In the genomic region with DNA sequence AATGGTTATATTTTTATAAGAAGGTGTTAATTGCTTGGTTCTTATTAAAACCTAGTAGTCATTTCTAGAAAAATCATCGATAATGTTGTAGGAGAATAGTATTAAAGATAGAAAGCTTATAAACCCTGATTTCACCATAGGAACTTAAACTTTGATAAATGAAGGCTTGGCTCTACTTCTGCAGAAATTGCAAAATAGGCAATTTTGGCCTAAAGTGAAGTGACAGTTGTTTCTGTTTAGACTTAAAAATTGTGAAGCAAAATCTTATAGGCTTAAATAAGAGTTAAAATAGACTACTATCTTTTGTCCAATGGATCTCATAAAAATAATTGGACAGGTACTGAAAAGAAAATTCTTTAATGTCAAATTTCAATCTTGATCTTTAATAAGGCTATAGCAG, we compare ENCODE assay signal across 29 cellular contexts.
"Had no signal": no experiment of that assay in that cellular context is flagged by ENCODE, and none has a peak within 500 bp of the region (broad histone marks: within the 10 kb centered on the region; RNA-seq: fewer than 3 reads in every experiment).

No MANE protein-coding gene starts in this region.

- ATAC-seq: stimulated activated effector memory CD8-positive, alpha-beta T cell treated with anti-CD3 and anti-CD28 coated beads, Interleukin-12 subunit alpha, Interleukin-12 subunit beta, amount 100 ng/mL, for 72 hours; stimulated activated memory B cell treated with anti-CD40 and anti-IgM and Interleukin-4, amounts not matched to agents 10 μg/mL and 1 μg/mL and 100 μg/mL, for 72 hours; stimulated activated naive B cell treated with anti-CD40 and anti-IgM and Interleukin-4, amounts not matched to agents 10 μg/mL and 1 μg/mL and 100 μg/mL, for 72 hours; stimulated activated naive CD8-positive, alpha-beta T cell treated with anti-CD3 and anti-CD28 coated beads, Interleukin-15, amount 100 ng/mL, for 72 hours; stimulated activated naive CD8-positive, alpha-beta T cell treated with anti-CD3 and anti-CD28 coated beads, Interleukin-15, Interleukin-2, amounts not matched to agents 100 U/mL and 50 U/mL, for 24 hours; upper lobe of right lung had no signal

- H3K4me3 Mint-ChIP-seq: stimulated activated effector memory CD8-positive, alpha-beta T cell treated with anti-CD3 and anti-CD28 coated beads, Interleukin-12 subunit alpha, Interleukin-12 subunit beta, amount 100 ng/mL, for 72 hours; stimulated activated memory B cell treated with anti-CD40 and anti-IgM and Interleukin-4, amounts not matched to agents 10 μg/mL and 1 μg/mL and 100 μg/mL, for 72 hours; stimulated activated naive B cell treated with anti-CD40 and anti-IgM and Interleukin-4, amounts not matched to agents 10 μg/mL and 1 μg/mL and 100 μg/mL, for 72 hours; stimulated activated naive CD8-positive, alpha-beta T cell treated with anti-CD3 and anti-CD28 coated beads, Interleukin-15, amount 100 ng/mL, for 72 hours; stimulated activated naive CD8-positive, alpha-beta T cell treated with anti-CD3 and anti-CD28 coated beads, Interleukin-15, Interleukin-2, amounts not matched to agents 100 ng/mL and 50 ng/mL, for 24 hours; type B pancreatic cell had no signal

- H3K4me3 ChIP-seq: stomach, suprapubic skin, testis, thoracic aorta, thyroid gland, tibial artery, tibial nerve, transverse colon, upper lobe of left lung, upper lobe of right lung, uterus, vagina had no signal

- H3K9me3 ChIP-seq: stomach, suprapubic skin, testis, thoracic aorta, thyroid gland, tibial artery, tibial nerve, transverse colon, upper lobe of left lung, upper lobe of right lung, uterus, vagina had no signal

- H3K36me3 Mint-ChIP-seq: stimulated activated effector memory CD8-positive, alpha-beta T cell treated with anti-CD3 and anti-CD28 coated beads, Interleukin-12 subunit alpha, Interleukin-12 subunit beta, amount 100 ng/mL, for 72 hours; stimulated activated memory B cell treated with anti-CD40 and anti-IgM and Interleukin-4, amounts not matched to agents 10 μg/mL and 1 μg/mL and 100 μg/mL, for 72 hours; stimulated activated naive B cell treated with anti-CD40 and anti-IgM and Interleukin-4, amounts not matched to agents 10 μg/mL and 1 μg/mL and 100 μg/mL, for 72 hours; type B pancreatic cell had no signal

- H3K27me3 Mint-ChIP-seq: stimulated activated naive B cell treated with anti-CD40 and anti-IgM and Interleukin-4, amounts not matched to agents 10 μg/mL and 1 μg/mL and 100 μg/mL, for 72 hours; stimulated activated naive CD8-positive, alpha-beta T cell treated with anti-CD3 and anti-CD28 coated beads, Interleukin-15, amount 100 ng/mL, for 72 hours; stimulated activated naive CD8-positive, alpha-beta T cell treated with anti-CD3 and anti-CD28 coated beads, Interleukin-15, Interleukin-2, amounts not matched to agents 100 ng/mL and 50 ng/mL, for 24 hours had no signal

- H3K27ac ChIP-seq: stomach, suprapubic skin, testis, thoracic aorta, thyroid gland, tibial artery, tibial nerve, transverse colon, upper lobe of left lung, upper lobe of right lung, uterus, vagina had no signal

- H3K27me3 ChIP-seq: stomach, suprapubic skin, testis, thyroid gland, tibial artery, tibial nerve, transverse colon, upper lobe of left lung, upper lobe of right lung, uterus, vagina had no signal

- DNase-seq: stimulated activated CD4-positive, alpha-beta T cell treated with anti-CD3 and anti-CD28 coated beads, Interleukin-2, amount 100 ng/mL, for 48 hours; stimulated activated CD4-positive, alpha-beta T cell treated with anti-CD3 and anti-CD28 coated beads, Interleukin-4, amount 100 ng/mL, for 1 hour; stimulated activated CD4-positive, alpha-beta T cell treated with anti-CD3 and anti-CD28 coated beads, Interleukin-4, amount 100 ng/mL, for 24 hours; stimulated activated CD4-positive, alpha-beta T cell treated with anti-CD3 and anti-CD28 coated beads, Interleukin-4, amount 100 ng/mL, for 4 hours; stimulated activated CD8-positive, alpha-beta memory T cell treated with anti-CD3 and anti-CD28 coated beads, Interleukin-4, amount 100 ng/mL, for 48 hours; stimulated activated naive B cell treated with anti-CD40 and anti-IgM and Interleukin-4, amounts not matched to agents 10 μg/mL and 1 μg/mL and 100 μg/mL, for 72 hours; stimulated activated naive CD4-positive, alpha-beta T cell; stimulated activated naive CD4-positive, alpha-beta T cell treated with Interleukin-2 at 50 U/mL for 16 hours; stimulated activated naive CD8-positive, alpha-beta T cell treated with anti-CD3 and anti-CD28 coated beads, Interleukin-15, amount 100 ng/mL, for 72 hours; stimulated activated naive CD8-positive, alpha-beta T cell treated with anti-CD3 and anti-CD28 coated beads, Interleukin-15, Interleukin-2, amounts not matched to agents 100 U/mL and 50 U/mL, for 24 hours; stomach; substantia nigra; testis; thyroid gland; tibial artery; transverse colon; trophoblast cell; upper lobe of left lung; upper lobe of right lung; uterus had no signal

- H3K4me1 ChIP-seq: suprapubic skin, testis, upper lobe of left lung, upper lobe of right lung, uterus, vagina had no signal

- H3K36me3 ChIP-seq: stomach, suprapubic skin, thoracic aorta, thyroid gland, tibial artery, tibial nerve, transverse colon, upper lobe of left lung, upper lobe of right lung, uterus, vagina had no signal

- H3K27ac Mint-ChIP-seq: stimulated activated effector memory CD8-positive, alpha-beta T cell treated with anti-CD3 and anti-CD28 coated beads, Interleukin-12 subunit alpha, Interleukin-12 subunit beta, amount 100 ng/mL, for 72 hours; stimulated activated memory B cell treated with anti-CD40 and anti-IgM and Interleukin-4, amounts not matched to agents 10 μg/mL and 1 μg/mL and 100 μg/mL, for 72 hours; stimulated activated naive B cell treated with anti-CD40 and anti-IgM and Interleukin-4, amounts not matched to agents 10 μg/mL and 1 μg/mL and 100 μg/mL, for 72 hours; stimulated activated naive CD8-positive, alpha-beta T cell treated with anti-CD3 and anti-CD28 coated beads, Interleukin-15, amount 100 ng/mL, for 72 hours; stimulated activated naive CD8-positive, alpha-beta T cell treated with anti-CD3 and anti-CD28 coated beads, Interleukin-15, Interleukin-2, amounts not matched to agents 100 ng/mL and 50 ng/mL, for 24 hours; type B pancreatic cell had no signal

- H3K4me1 Mint-ChIP-seq: stimulated activated effector memory CD8-positive, alpha-beta T cell treated with anti-CD3 and anti-CD28 coated beads, Interleukin-12 subunit alpha, Interleukin-12 subunit beta, amount 100 ng/mL, for 72 hours; stimulated activated memory B cell treated with anti-CD40 and anti-IgM and Interleukin-4, amounts not matched to agents 10 μg/mL and 1 μg/mL and 100 μg/mL, for 72 hours; stimulated activated naive B cell treated with anti-CD40 and anti-IgM and Interleukin-4, amounts not matched to agents 10 μg/mL and 1 μg/mL and 100 μg/mL, for 72 hours; stimulated activated naive CD8-positive, alpha-beta T cell treated with anti-CD3 and anti-CD28 coated beads, Interleukin-15, amount 100 ng/mL, for 72 hours had no signal

- FAIRE-seq: urothelium cell line had no signal
